1 cellular context compared by ENCODE assay signal in the genomic region with DNA sequence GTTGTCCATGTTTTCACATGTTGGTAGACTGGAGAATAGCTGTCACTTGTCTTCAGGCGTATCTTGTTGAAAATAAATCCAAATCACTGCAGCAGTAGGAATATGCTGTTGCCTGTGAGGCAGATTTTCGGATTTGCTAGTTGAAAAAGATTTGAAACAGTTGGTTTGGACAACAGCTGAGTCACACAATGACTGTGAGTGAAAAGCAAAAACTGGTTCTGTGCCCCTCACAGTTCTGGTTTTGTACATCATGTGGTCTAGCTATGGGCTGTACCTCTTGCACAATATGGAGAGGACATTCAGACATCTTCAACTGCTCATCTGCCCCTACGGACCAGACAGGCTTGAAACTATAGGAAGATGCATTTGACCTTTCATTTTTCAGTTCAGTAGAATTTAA.
TF ChIP-seq lines count a peak whose summit lies in the region.

No MANE protein-coding gene starts in this region.

TF ChIP-seq in K562, 482 proteins besides CTCF, POLR2A, EP300 and RAD21 (continued from another document):
- TF ChIP-seq, protein P1, sequence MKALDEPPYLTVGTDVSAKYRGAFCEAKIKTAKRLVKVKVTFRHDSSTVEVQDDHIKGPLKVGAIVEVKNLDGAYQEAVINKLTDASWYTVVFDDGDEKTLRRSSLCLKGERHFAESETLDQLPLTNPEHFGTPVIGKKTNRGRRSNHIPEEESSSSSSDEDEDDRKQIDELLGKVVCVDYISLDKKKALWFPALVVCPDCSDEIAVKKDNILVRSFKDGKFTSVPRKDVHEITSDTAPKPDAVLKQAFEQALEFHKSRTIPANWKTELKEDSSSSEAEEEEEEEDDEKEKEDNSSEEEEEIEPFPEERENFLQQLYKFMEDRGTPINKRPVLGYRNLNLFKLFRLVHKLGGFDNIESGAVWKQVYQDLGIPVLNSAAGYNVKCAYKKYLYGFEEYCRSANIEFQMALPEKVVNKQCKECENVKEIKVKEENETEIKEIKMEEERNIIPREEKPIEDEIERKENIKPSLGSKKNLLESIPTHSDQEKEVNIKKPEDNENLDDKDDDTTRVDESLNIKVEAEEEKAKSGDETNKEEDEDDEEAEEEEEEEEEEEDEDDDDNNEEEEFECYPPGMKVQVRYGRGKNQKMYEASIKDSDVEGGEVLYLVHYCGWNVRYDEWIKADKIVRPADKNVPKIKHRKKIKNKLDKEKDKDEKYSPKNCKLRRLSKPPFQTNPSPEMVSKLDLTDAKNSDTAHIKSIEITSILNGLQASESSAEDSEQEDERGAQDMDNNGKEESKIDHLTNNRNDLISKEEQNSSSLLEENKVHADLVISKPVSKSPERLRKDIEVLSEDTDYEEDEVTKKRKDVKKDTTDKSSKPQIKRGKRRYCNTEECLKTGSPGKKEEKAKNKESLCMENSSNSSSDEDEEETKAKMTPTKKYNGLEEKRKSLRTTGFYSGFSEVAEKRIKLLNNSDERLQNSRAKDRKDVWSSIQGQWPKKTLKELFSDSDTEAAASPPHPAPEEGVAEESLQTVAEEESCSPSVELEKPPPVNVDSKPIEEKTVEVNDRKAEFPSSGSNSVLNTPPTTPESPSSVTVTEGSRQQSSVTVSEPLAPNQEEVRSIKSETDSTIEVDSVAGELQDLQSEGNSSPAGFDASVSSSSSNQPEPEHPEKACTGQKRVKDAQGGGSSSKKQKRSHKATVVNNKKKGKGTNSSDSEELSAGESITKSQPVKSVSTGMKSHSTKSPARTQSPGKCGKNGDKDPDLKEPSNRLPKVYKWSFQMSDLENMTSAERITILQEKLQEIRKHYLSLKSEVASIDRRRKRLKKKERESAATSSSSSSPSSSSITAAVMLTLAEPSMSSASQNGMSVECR (CRISPR knock-in tag; IDR thresholded peaks at IDR 0.05), result peak; percentile 0; the same call in 1 of the 2 replicates
- TF ChIP-seq ZNF232 (CRISPR knock-in tag; IDR thresholded peaks at IDR 0.05), result no peak
- TF ChIP-seq, protein P2, sequence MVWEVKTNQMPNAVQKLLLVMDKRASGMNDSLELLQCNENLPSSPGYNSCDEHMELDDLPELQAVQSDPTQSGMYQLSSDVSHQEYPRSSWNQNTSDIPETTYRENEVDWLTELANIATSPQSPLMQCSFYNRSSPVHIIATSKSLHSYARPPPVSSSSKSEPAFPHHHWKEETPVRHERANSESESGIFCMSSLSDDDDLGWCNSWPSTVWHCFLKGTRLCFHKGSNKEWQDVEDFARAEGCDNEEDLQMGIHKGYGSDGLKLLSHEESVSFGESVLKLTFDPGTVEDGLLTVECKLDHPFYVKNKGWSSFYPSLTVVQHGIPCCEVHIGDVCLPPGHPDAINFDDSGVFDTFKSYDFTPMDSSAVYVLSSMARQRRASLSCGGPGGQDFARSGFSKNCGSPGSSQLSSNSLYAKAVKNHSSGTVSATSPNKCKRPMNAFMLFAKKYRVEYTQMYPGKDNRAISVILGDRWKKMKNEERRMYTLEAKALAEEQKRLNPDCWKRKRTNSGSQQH (CRISPR knock-in tag; IDR thresholded peaks at IDR 0.05), result no peak
- TF ChIP-seq FOSL1 (tag; conservative IDR thresholded peaks at IDR 0.05), result peak; percentile 42; the same call in 1 of the 2 replicates
- no peak for TF ChIP-seq ETS1 (conservative IDR thresholded peaks at IDR 0.05; ENCODE audit: control insufficient read depth, low read depth, low read length)
- no peak for TF ChIP-seq TCFL5 (CRISPR knock-in tag; conservative IDR thresholded peaks at IDR 0.05)
- TF ChIP-seq HDAC1 (IDR thresholded peaks at IDR 0.05), result peak in 1 of 2 experiments; percentile 78; a peak in 2 of 4 replicates
- peak; percentile 16; the same call in 1 of the 2 replicates for TF ChIP-seq MAFF (IDR thresholded peaks at IDR 0.05; ENCODE audit: low read length)
- no peak for TF ChIP-seq ZNF253 (CRISPR knock-in tag; conservative IDR thresholded peaks at IDR 0.05)
- TF ChIP-seq SMAD1 (IDR thresholded peaks at IDR 0.05; ENCODE audit: low read depth, low read length, partially characterized antibody), result peak; percentile 1
- TF ChIP-seq HDAC2 (IDR thresholded peaks at IDR 0.05), result peak; percentile 64; the same call in 1 of the 2 replicates
- TF ChIP-seq ZNF143 (CRISPR knock-in tag; IDR thresholded peaks at IDR 0.05), result no peak
- TF ChIP-seq MAFK (IDR thresholded peaks at IDR 0.05; ENCODE audit: low read length), result 0 out of 2 replicates have a peak, but pooled peaks have one; percentile 21
- TF ChIP-seq DIDO1 (tag; IDR thresholded peaks at IDR 0.05; ENCODE audit: low read depth), result no peak
- TF ChIP-seq GTF2A2 (tag; IDR thresholded peaks at IDR 0.05), result no peak
- TF ChIP-seq HOMEZ (CRISPR knock-in tag; IDR thresholded peaks at IDR 0.05), result no peak
- TF ChIP-seq SP1 (CRISPR knock-in tag; IDR thresholded peaks at IDR 0.05), result no peak
- TF ChIP-seq ZNF217 (CRISPR knock-in tag; IDR thresholded peaks at IDR 0.05), result no peak
